Comparison of ENCODE assay signal across 1 cellular context in genomic region chr10:89278034-89278535, GRCh38.
TF ChIP-seq lines count a peak whose summit lies in the region.

No MANE protein-coding gene starts in this region.

TF ChIP-seq in SK-N-SH treated with all-trans-retinoic acid at 6 μM for 48 hours, 23 proteins besides CTCF, POLR2A, EP300 and RAD21 (continued from another document):
- TF ChIP-seq, protein P1, sequence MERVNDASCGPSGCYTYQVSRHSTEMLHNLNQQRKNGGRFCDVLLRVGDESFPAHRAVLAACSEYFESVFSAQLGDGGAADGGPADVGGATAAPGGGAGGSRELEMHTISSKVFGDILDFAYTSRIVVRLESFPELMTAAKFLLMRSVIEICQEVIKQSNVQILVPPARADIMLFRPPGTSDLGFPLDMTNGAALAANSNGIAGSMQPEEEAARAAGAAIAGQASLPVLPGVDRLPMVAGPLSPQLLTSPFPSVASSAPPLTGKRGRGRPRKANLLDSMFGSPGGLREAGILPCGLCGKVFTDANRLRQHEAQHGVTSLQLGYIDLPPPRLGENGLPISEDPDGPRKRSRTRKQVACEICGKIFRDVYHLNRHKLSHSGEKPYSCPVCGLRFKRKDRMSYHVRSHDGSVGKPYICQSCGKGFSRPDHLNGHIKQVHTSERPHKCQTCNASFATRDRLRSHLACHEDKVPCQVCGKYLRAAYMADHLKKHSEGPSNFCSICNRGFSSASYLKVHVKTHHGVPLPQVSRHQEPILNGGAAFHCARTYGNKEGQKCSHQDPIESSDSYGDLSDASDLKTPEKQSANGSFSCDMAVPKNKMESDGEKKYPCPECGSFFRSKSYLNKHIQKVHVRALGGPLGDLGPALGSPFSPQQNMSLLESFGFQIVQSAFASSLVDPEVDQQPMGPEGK (CRISPR knock-in tag; IDR thresholded peaks at IDR 0.05; ENCODE audit: borderline replicate concordance), result peak; percentile 64; the same call in 1 of the 2 replicates
- TF ChIP-seq CSDC2 (CRISPR knock-in tag; IDR thresholded peaks at IDR 0.05) (no peak), ISL1 (CRISPR knock-in tag; IDR thresholded peaks at IDR 0.05) (peak; percentile 58)
